ENCODE assay signal across 8 cellular contexts in genomic region chr15:65790692-65791334, GRCh38. TPM values are rescaled to one million over a fixed set of nuclear protein-coding genes. Genes with fewer than 3 reads are reported as not detected.
DNase-seq lines count a peak whose midpoint lies in the region; ATAC-seq, FAIRE-seq and TF ChIP-seq lines count a peak whose summit lies in the region.

No MANE protein-coding gene starts in this region.

- no peak overlapping the region for H3K27ac Mint-ChIP-seq in GM23338

- peaks cover 7% of the 10 kb centered on the region; the same call in 1 of the 2 replicates for H3K27me3 ChIP-seq in GM23338 (ENCODE audit: insufficient read depth)
- no peaks in the 10 kb centered on the region for H3K27me3 ChIP-seq in pancreas

- H3F3A ChIP-seq in GM23338 (replicated peaks; ENCODE audit: low read depth): no peaks in the 10 kb centered on the region

- no peaks in the 10 kb centered on the region for H3K36me3 ChIP-seq in GM23338 (ENCODE audit: insufficient read depth)
- no peaks in the 10 kb centered on the region for H3K36me3 ChIP-seq in pancreas

- DNase-seq in AG08396 (ENCODE audit: low spot score) (peak; percentile 8), GM23338 (ENCODE audit: low spot score) (peak; percentile 13), SW480 (ENCODE audit: low spot score) (peak; percentile 61), fibroblast of gingiva (ENCODE audit: low read depth) (peak; percentile 19), pancreas (no peak)

- peak overlapping the region; percentile 94 for H3K4me3 Mint-ChIP-seq in GM23338

- TF ChIP-seq CTCF in GM23338 (conservative IDR thresholded peaks at IDR 0.05; ENCODE audit: low read depth in 2 of 2) (no peak), pancreas (IDR thresholded peaks at IDR 0.05) (no peak)

- H3K36me3 Mint-ChIP-seq in GM23338 (ENCODE audit: low read depth): no peaks in the 10 kb centered on the region

- H2AFZ ChIP-seq in GM23338: peak overlapping the region; percentile 91

- H3K27me3 Mint-ChIP-seq in GM23338 (ENCODE audit: insufficient read depth, low read depth, poor library complexity): peaks cover 4% of the 10 kb centered on the region

- no peaks in the 10 kb centered on the region for H4K20me1 ChIP-seq in GM23338 (replicated peaks; ENCODE audit: insufficient read depth)

- 1 to 3% methylated on average over 14 of the region's 14 CpGs for WGBS in pancreas, 2 donors

- H3K9me3 Mint-ChIP-seq in GM23338: no peaks in the 10 kb centered on the region

- peaks cover 17% of the 10 kb centered on the region for H3K4me1 Mint-ChIP-seq in GM23338

- H3K4me3 ChIP-seq in GM23338: peak overlapping the region; percentile 92
- H3K4me3 ChIP-seq in pancreas: peak overlapping the region; percentile 70 to 84 (median 72)

- intact Hi-C loops in pancreas (cut with DNase I): no loop called here

- H3K4me2 ChIP-seq in GM23338: peak overlapping the region; percentile 99

- peaks cover 9% of the 10 kb centered on the region; the same call in 1 of the 2 replicates for H3K79me2 ChIP-seq in GM23338 (replicated peaks; ENCODE audit: insufficient read depth)

- ATAC-seq in GM23338: no peak
- no peak for ATAC-seq in pancreas
- ATAC-seq in GM19467 (IDR thresholded peaks at IDR 0.05; ENCODE audit: unreplicated experiment): no peak
- ATAC-seq in GM21423 (IDR thresholded peaks at IDR 0.05; ENCODE audit: unreplicated experiment): no peak
- ATAC-seq in HG03025 (IDR thresholded peaks at IDR 0.05; ENCODE audit: low FRiP score, unreplicated experiment): no peak

- no peaks in the 10 kb centered on the region for H3K9me3 ChIP-seq in pancreas

- H3K9me2 ChIP-seq in GM23338 (ENCODE audit: insufficient read depth): no peaks in the 10 kb centered on the region

- H3K4me1 ChIP-seq in GM23338 (ENCODE audit: insufficient read depth): peaks cover 12% of the 10 kb centered on the region
- peaks cover 16 to 33% (median 29%) of the 10 kb centered on the region in 3 donors for H3K4me1 ChIP-seq in pancreas

- FAIRE-seq in pancreas (lab: Jason Lieb, UNC): no peak

- no peak overlapping the region for H3K27ac ChIP-seq in GM23338 (ENCODE audit: low read depth)
- peak overlapping the region; percentile 94 to 100 (median 99) for H3K27ac ChIP-seq in pancreas

TF ChIP-seq in GM23338, 12 proteins besides CTCF, POLR2A, EP300 and RAD21 (continues in another document):
- TF ChIP-seq REST (IDR thresholded peaks at IDR 0.05; ENCODE audit: unreplicated experiment): no peak
- no peak for TF ChIP-seq NANOG (IDR thresholded peaks at IDR 0.05; ENCODE audit: borderline replicate concordance)
- no peak for TF ChIP-seq ETS1 (IDR thresholded peaks at IDR 0.05)
- no peak for TF ChIP-seq ZNF331 (CRISPR knock-in tag; IDR thresholded peaks at IDR 0.05; ENCODE audit: low read depth)
- TF ChIP-seq STAT1 (IDR thresholded peaks at IDR 0.05; ENCODE audit: unreplicated experiment): no peak
- TF ChIP-seq CREB1 (CRISPR knock-in tag; IDR thresholded peaks at IDR 0.05; ENCODE audit: low read depth): no peak
- TF ChIP-seq JUNB (IDR thresholded peaks at IDR 0.05; ENCODE audit: unreplicated experiment): no peak
- TF ChIP-seq ZNF462 (CRISPR knock-in tag; IDR thresholded peaks at IDR 0.05): no peak
- no peak for TF ChIP-seq POLR2AphosphoS5 (IDR thresholded peaks at IDR 0.05; ENCODE audit: low read depth)
- TF ChIP-seq EZH2 (IDR thresholded peaks at IDR 0.05; ENCODE audit: low read depth, unreplicated experiment): no peak

RNA-seq across cellular contexts. Expression of gene DENND4A, which starts 1.3 kb away (rescaled TPM):
- total RNA-seq in GM23338 (2014; rRNA removed; shearing (Covaris generic)): 9.0 and 10.3 TPM in 2 replicates
- polyA plus RNA-seq in GM23338 (2016; fragmentation: Nextera tagmentation; extraction: Ambion mirVana): 3.2 and 3.4 TPM in 2 replicates
- total RNA-seq in pancreas: 10 to 100 TPM; 21.4 to 34.5 (median 28.2) TPM
- polyA plus RNA-seq in pancreas: 10 to 100 TPM in 1 of 2 donors, 1 to 10 TPM in 1; 8.6 to 10.8 TPM

Comparison
In these comparisons a context has a peak if more than half of its experiments do, and no peak if none do; other contexts are left out.
1. DNase-seq: peak in AG08396 (single experiment), GM23338 (single experiment), SW480 (single experiment) and fibroblast of gingiva (single experiment); none in pancreas (0 of 6).